9 cellular contexts compared by ENCODE assay signal in genomic region chr2:45935791-45936622, GRCh38.
A peak's percentile ranks its signal among the peaks of the same experiment; 100 is the strongest.
DNase-seq lines count a peak whose midpoint lies in the region; ATAC-seq, FAIRE-seq and TF ChIP-seq lines count a peak whose summit lies in the region.
"Had no signal": no experiment of that assay in that cellular context is flagged by ENCODE, and none has a peak within 500 bp of the region (broad histone marks: within the 10 kb centered on the region; RNA-seq: fewer than 3 reads in every experiment).

No MANE protein-coding gene starts in this region.

- H3K27me3 ChIP-seq in trophoblast cell (ENCODE audit: insufficient read depth, low read length), result no peaks in the 10 kb centered on the region
- H3K27me3 ChIP-seq: neutrophil had no signal

- H3K36me3 ChIP-seq in trophoblast cell (ENCODE audit: control insufficient read depth in 1 of 2, insufficient read depth in 2 of 2, low read length in 2 of 2), result no peaks in the 10 kb centered on the region
- H3K36me3 ChIP-seq: neutrophil had no signal

- H3K23ac ChIP-seq in trophoblast cell (ENCODE audit: low read length), result no peak overlapping the region

- FAIRE-seq in RCC 7860 (lab: Jason Lieb, UNC), result peak; percentile 94

- no peak overlapping the region for H2BK12ac ChIP-seq in trophoblast cell (ENCODE audit: low read length)

- H4K12ac ChIP-seq in trophoblast cell (ENCODE audit: low read depth, low read length), result no peak overlapping the region

- H3K79me1 ChIP-seq in trophoblast cell (ENCODE audit: low read length), result no peaks in the 10 kb centered on the region

- no peak overlapping the region for H3K14ac ChIP-seq in trophoblast cell (ENCODE audit: low read length)

- no peak overlapping the region for H4K91ac ChIP-seq in trophoblast cell (ENCODE audit: low read depth, low read length)

- H3K9me3 ChIP-seq in trophoblast cell (ENCODE audit: insufficient read depth, low read depth, low read length), result no peaks in the 10 kb centered on the region
- H3K9me3 ChIP-seq: neutrophil had no signal

- H3K27ac Mint-ChIP-seq in activated naive CD4-positive, alpha-beta T cell treated with anti-CD3 and anti-CD28 coated beads, Interleukin-2, amount 50 U/mL, for 72 hours, result no peak overlapping the region

- H2BK5ac ChIP-seq in trophoblast cell (ENCODE audit: low read depth, low read length, poor library complexity), result no peak overlapping the region

- peak; percentile 84 to 96 for ATAC-seq in activated naive CD4-positive, alpha-beta T cell treated with anti-CD3 and anti-CD28 coated beads, Interleukin-2, amount 50 U/mL, for 72 hours
- peak; percentile 89 for ATAC-seq in Right ventricle myocardium inferior
- no peak for ATAC-seq in GM18858 (IDR thresholded peaks at IDR 0.05; ENCODE audit: unreplicated experiment)

- DNase-seq in AG09309 (ENCODE audit: low read depth) (peak; percentile 95), GM19238 (ENCODE audit: insufficient read length, low spot score) (peak; percentile 64), M059J (ENCODE audit: low read depth) (peak; percentile 99), RCC 7860 (ENCODE audit: low spot score) (peak; percentile 98), Right ventricle myocardium inferior (ENCODE audit: missing footprints) (peak; percentile 94), trophoblast cell (peak; percentile 91)
- peak; percentile 41 to 59 for DNase-seq in activated naive CD4-positive, alpha-beta T cell treated with anti-CD3 and anti-CD28 coated beads, Interleukin-2, amount 50 U/mL, for 72 hours (ENCODE audit: low spot score in 2 of 2)

- intact Hi-C loops in Right ventricle myocardium inferior (cut with DNase I), result loop anchor here (2.0 to 5.0 kb wide), 3 partner anchors 49 to 293 kb away; no protein-coding TSS in a partner anchor

- no peak overlapping the region for H2AFZ ChIP-seq in trophoblast cell (ENCODE audit: insufficient read depth, low read length, poor library complexity)

- peak; percentile 89 for TF ChIP-seq CTCF in AG09309 (IDR thresholded peaks at IDR 0.05; ENCODE audit: control insufficient read depth, insufficient read depth, low read depth, low read length, missing control alignments)

- H3K36me3 Mint-ChIP-seq in activated naive CD4-positive, alpha-beta T cell treated with anti-CD3 and anti-CD28 coated beads, Interleukin-2, amount 50 U/mL, for 72 hours, result no peaks in the 10 kb centered on the region

- no peak overlapping the region for H2BK120ac ChIP-seq in trophoblast cell (ENCODE audit: insufficient read depth, low read length, poor library complexity)

- H3K9ac ChIP-seq in trophoblast cell (ENCODE audit: low read length), result no peak overlapping the region

- no CpG with 5 or more reads among the region's 13 CpGs for WGBS in trophoblast cell (ENCODE audit: extremely low coverage, insufficient coverage, insufficient read length)

- H3K4me3 ChIP-seq in AG09309 (ENCODE audit: control insufficient read depth, low read depth, low read length) (no peak overlapping the region), trophoblast cell (ENCODE audit: low read depth, low read length) (no peak overlapping the region)

- no peak overlapping the region for H3K4ac ChIP-seq in trophoblast cell (ENCODE audit: low read depth, low read length)

- H3K4me2 ChIP-seq in trophoblast cell (ENCODE audit: low read length), result no peak overlapping the region

- H3K4me1 ChIP-seq in trophoblast cell (ENCODE audit: control insufficient read depth in 1 of 2, insufficient read depth in 2 of 2, low read length in 2 of 2), result peaks cover 6 to 17% of the 10 kb centered on the region in 2 experiments

- H2AK5ac ChIP-seq in trophoblast cell (ENCODE audit: low read length), result no peak overlapping the region

- H4K8ac ChIP-seq in trophoblast cell (ENCODE audit: low read depth, low read length), result no peak overlapping the region

- no peaks in the 10 kb centered on the region for H3K79me2 ChIP-seq in trophoblast cell (ENCODE audit: control insufficient read depth, insufficient read depth, low read length, poor library complexity)

- H3K18ac ChIP-seq in trophoblast cell (ENCODE audit: low read length), result no peak overlapping the region

- H3K9me3 Mint-ChIP-seq in activated naive CD4-positive, alpha-beta T cell treated with anti-CD3 and anti-CD28 coated beads, Interleukin-2, amount 50 U/mL, for 72 hours, result no peaks in the 10 kb centered on the region

- no peak overlapping the region for H3K27ac ChIP-seq in trophoblast cell (ENCODE audit: low read depth, low read length)
- H3K27ac ChIP-seq: neutrophil had no signal
